Comparison of ENCODE assay signal across 1 cellular context in genomic region chr15:75215107-75216004, GRCh38.
TF ChIP-seq lines count a peak whose summit lies in the region.

No MANE protein-coding gene starts in this region.

TF ChIP-seq in GM23338, 12 proteins besides CTCF, POLR2A, EP300 and RAD21 (continued from another document):
- TF ChIP-seq, protein P1, sequence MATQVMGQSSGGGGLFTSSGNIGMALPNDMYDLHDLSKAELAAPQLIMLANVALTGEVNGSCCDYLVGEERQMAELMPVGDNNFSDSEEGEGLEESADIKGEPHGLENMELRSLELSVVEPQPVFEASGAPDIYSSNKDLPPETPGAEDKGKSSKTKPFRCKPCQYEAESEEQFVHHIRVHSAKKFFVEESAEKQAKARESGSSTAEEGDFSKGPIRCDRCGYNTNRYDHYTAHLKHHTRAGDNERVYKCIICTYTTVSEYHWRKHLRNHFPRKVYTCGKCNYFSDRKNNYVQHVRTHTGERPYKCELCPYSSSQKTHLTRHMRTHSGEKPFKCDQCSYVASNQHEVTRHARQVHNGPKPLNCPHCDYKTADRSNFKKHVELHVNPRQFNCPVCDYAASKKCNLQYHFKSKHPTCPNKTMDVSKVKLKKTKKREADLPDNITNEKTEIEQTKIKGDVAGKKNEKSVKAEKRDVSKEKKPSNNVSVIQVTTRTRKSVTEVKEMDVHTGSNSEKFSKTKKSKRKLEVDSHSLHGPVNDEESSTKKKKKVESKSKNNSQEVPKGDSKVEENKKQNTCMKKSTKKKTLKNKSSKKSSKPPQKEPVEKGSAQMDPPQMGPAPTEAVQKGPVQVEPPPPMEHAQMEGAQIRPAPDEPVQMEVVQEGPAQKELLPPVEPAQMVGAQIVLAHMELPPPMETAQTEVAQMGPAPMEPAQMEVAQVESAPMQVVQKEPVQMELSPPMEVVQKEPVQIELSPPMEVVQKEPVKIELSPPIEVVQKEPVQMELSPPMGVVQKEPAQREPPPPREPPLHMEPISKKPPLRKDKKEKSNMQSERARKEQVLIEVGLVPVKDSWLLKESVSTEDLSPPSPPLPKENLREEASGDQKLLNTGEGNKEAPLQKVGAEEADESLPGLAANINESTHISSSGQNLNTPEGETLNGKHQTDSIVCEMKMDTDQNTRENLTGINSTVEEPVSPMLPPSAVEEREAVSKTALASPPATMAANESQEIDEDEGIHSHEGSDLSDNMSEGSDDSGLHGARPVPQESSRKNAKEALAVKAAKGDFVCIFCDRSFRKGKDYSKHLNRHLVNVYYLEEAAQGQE (IDR thresholded peaks at IDR 0.05; ENCODE audit: unreplicated experiment) = no peak
- TF ChIP-seq ZNF114 (CRISPR knock-in tag; IDR thresholded peaks at IDR 0.05) = no peak
TF ChIP-seq in GM23338: peak in this region for 0.
